9 cellular contexts compared by ENCODE assay signal in genomic region chr1:156120318-156120717, GRCh38. TPM values are rescaled to one million over a fixed set of nuclear protein-coding genes. Genes with fewer than 3 reads are reported as not detected.
A peak's percentile ranks its signal among the peaks of the same experiment; 100 is the strongest.
DNase-seq lines count a peak whose midpoint lies in the region; ATAC-seq, FAIRE-seq and TF ChIP-seq lines count a peak whose summit lies in the region.
"Had no signal": no experiment of that assay in that cellular context is flagged by ENCODE, and none has a peak within 500 bp of the region (broad histone marks: within the 10 kb centered on the region; RNA-seq: fewer than 3 reads in every experiment).

No MANE protein-coding gene starts in this region.

- peak overlapping the region; percentile 85 for H3K4me2 ChIP-seq in fibroblast of lung (ENCODE audit: extremely low read depth, insufficient read depth, low read length)

- H2AFZ ChIP-seq in fibroblast of lung (ENCODE audit: low read length) = no peak overlapping the region

- H3K27ac Mint-ChIP-seq in CD8-positive, alpha-beta memory T cell = peak overlapping the region in 5 of 8 donors; percentile 39 to 85 (median 64)
- H3K27ac Mint-ChIP-seq in T-cell = peak overlapping the region; percentile 39 to 58

- H4K20me1 ChIP-seq in fibroblast of lung (ENCODE audit: control insufficient read depth, extremely low read depth, insufficient read depth, low read length) = peaks cover 3% of the 10 kb centered on the region

- FAIRE-seq in D721Med (lab: Jason Lieb, UNC) = no peak

- no peaks in the 10 kb centered on the region for H3K9me3 ChIP-seq in CD8-positive, alpha-beta memory T cell (ENCODE audit: low read length)
- H3K9me3 ChIP-seq in fibroblast of lung (ENCODE audit: control insufficient read depth, insufficient read depth, low read depth, low read length) = no peaks in the 10 kb centered on the region
- H3K9me3 ChIP-seq in skeletal muscle tissue (ENCODE audit: control insufficient read depth in 3 of 3, low read length in 3 of 3) = no peaks in the 10 kb centered on the region

- peak overlapping the region; percentile 45 for H3K27ac ChIP-seq in CD8-positive, alpha-beta memory T cell (ENCODE audit: low read depth, low read length)
- H3K27ac ChIP-seq in fibroblast of lung (ENCODE audit: insufficient read depth, low read length) (peak overlapping the region; percentile 99), skeletal muscle tissue (ENCODE audit: low read depth, low read length) (peak overlapping the region; percentile 99)

- H3K79me2 ChIP-seq in fibroblast of lung (ENCODE audit: control insufficient read depth, insufficient read depth, low read length) = peaks cover 98% of the 10 kb centered on the region

- ATAC-seq in T-cell (replicated peaks in 1 of 4) (no peak), GM21786 (IDR thresholded peaks at IDR 0.05; ENCODE audit: unreplicated experiment) (no peak), GM19467 (IDR thresholded peaks at IDR 0.05; ENCODE audit: unreplicated experiment) (no peak), HG03378 (IDR thresholded peaks at IDR 0.05; ENCODE audit: unreplicated experiment) (no peak)

- H3K27me3 ChIP-seq in CD8-positive, alpha-beta memory T cell (ENCODE audit: insufficient read depth, low read length, poor library complexity, severe bottlenecking) = no peaks in the 10 kb centered on the region
- H3K27me3 ChIP-seq in fibroblast of lung (ENCODE audit: control insufficient read depth, insufficient read depth, low read length) (no peaks in the 10 kb centered on the region), skeletal muscle tissue (ENCODE audit: control insufficient read depth in 3 of 3, insufficient read depth in 3 of 3, low read length in 3 of 3) (no peaks in the 10 kb centered on the region)

- peak overlapping the region in 4 of 7 donors; percentile 35 to 74 (median 40) for H3K4me3 Mint-ChIP-seq in CD8-positive, alpha-beta memory T cell
- peak overlapping the region in 1 of 3 donors; percentile 22 for H3K4me3 Mint-ChIP-seq in T-cell

- peaks cover 0 to 17% (median 0%) of the 10 kb centered on the region in 3 donors for H3K36me3 Mint-ChIP-seq in CD8-positive, alpha-beta memory T cell
- H3K36me3 Mint-ChIP-seq in T-cell = peaks cover 17% of the 10 kb centered on the region

- CTCF ChIA-PET in CD8-positive, alpha-beta memory T cell (lab: Charles Lee) = interaction anchor here (0.7 to 25.4 kb wide), 3 partner anchors 8 to 105 kb away, joined by 3 to 702 read pairs (median 78); no protein-coding TSS in a partner anchor
- CTCF ChIA-PET in T-cell (lab: Charles Lee) = interaction anchor here in 1 of 2 donors (0.5 kb wide), 1 partner anchor 254 kb away, joined by 4 read pairs; no protein-coding TSS in a partner anchor

- peaks cover 0 to 12% of the 10 kb centered on the region in 2 donors for H3K27me3 Mint-ChIP-seq in CD8-positive, alpha-beta memory T cell
- peaks cover 9 to 13% of the 10 kb centered on the region in 2 donors for H3K27me3 Mint-ChIP-seq in T-cell

- peaks cover 39 to 74% (median 60%) of the 10 kb centered on the region in 3 donors for H3K4me1 Mint-ChIP-seq in CD8-positive, alpha-beta memory T cell
- H3K4me1 Mint-ChIP-seq in T-cell = peaks cover 43 to 68% (median 59%) of the 10 kb centered on the region in 3 donors

- TF ChIP-seq CTCF in fibroblast of lung (conservative IDR thresholded peaks at IDR 0.05 in 1 of 2, IDR thresholded peaks at IDR 0.05 in 1 of 2; ENCODE audit: low read depth in 1 of 2, low read length in 2 of 2) = no peak
- TF ChIP-seq CTCF in D721Med (IDR thresholded peaks at IDR 0.05; ENCODE audit: insufficient read depth, missing control alignments) = no peak

- H3K4me3 ChIP-seq in CD8-positive, alpha-beta memory T cell (ENCODE audit: low read length) = no peak overlapping the region
- H3K4me3 ChIP-seq in fibroblast of lung (replicated peaks in 1 of 4; ENCODE audit: control extremely low read depth in 1 of 4, insufficient read depth in 1 of 4, low read depth in 3 of 4, low read length in 4 of 4) (peak overlapping the region; percentile 18 to 100 (median 44)), skeletal muscle tissue (ENCODE audit: low read length in 3 of 3) (peak overlapping the region; percentile 62 to 72 (median 68))

- no peaks in the 10 kb centered on the region for H3K9me3 Mint-ChIP-seq in CD8-positive, alpha-beta memory T cell
- H3K9me3 Mint-ChIP-seq in T-cell = no peaks in the 10 kb centered on the region

- no peaks in the 10 kb centered on the region for H3K36me3 ChIP-seq in CD8-positive, alpha-beta memory T cell (ENCODE audit: insufficient read depth, low read length)
- H3K36me3 ChIP-seq in fibroblast of lung (ENCODE audit: control insufficient read depth, insufficient read depth, low read length) (peaks cover 8% of the 10 kb centered on the region), skeletal muscle tissue (ENCODE audit: control insufficient read depth in 3 of 3, insufficient read depth in 3 of 3, low read length in 3 of 3) (peaks cover 0 to 7% (median 5%) of the 10 kb centered on the region in 3 donors)

- peaks cover 37% of the 10 kb centered on the region for H3K4me1 ChIP-seq in CD8-positive, alpha-beta memory T cell (ENCODE audit: insufficient read depth, low read length)
- H3K4me1 ChIP-seq in fibroblast of lung (ENCODE audit: control insufficient read depth, extremely low read depth, insufficient read depth, low read length) = peaks cover 31% of the 10 kb centered on the region
- H3K4me1 ChIP-seq in skeletal muscle tissue (ENCODE audit: control insufficient read depth in 3 of 3, insufficient read depth in 3 of 3, low read length in 3 of 3) = peaks cover 76 to 79% (median 79%) of the 10 kb centered on the region in 3 donors

- POLR2A ChIA-PET in CD8-positive, alpha-beta memory T cell (lab: Charles Lee) = interaction anchor here (0.5 kb wide), 1 partner anchor 385 kb away, joined by 6 read pairs; no protein-coding TSS in a partner anchor
- POLR2A ChIA-PET in T-cell (lab: Charles Lee) = interaction anchor here in 1 of 2 donors (0.6 to 0.8 kb wide), 2 partner anchors 13 to 1961 kb away, joined by 3 to 5 read pairs; no protein-coding TSS in a partner anchor

- DNase-seq in CD8-positive, alpha-beta memory T cell = no peak
- no peak for DNase-seq in T-cell
- no peak for DNase-seq in fibroblast of lung (ENCODE audit: low read depth in 2 of 2)
- no peak for DNase-seq in D721Med (ENCODE audit: insufficient read length, low spot score)
- DNase-seq: NCI-H146 had no signal

- H3K9ac ChIP-seq in fibroblast of lung (ENCODE audit: insufficient read depth, low read length) = peak overlapping the region; percentile 52
- H3K9ac ChIP-seq in skeletal muscle tissue (ENCODE audit: low read depth in 1 of 3, low read length in 3 of 3) = peak overlapping the region; percentile 75 to 84 (median 78)

RNA-seq across cellular contexts. Expression of gene LMNA, which starts 5.8 kb away (rescaled TPM):
- 100 to 1,000 TPM; 325 to 335 TPM for total RNA-seq in CD8-positive, alpha-beta memory T cell
- 13.9 TPM for polyA plus RNA-seq in CD8-positive, alpha-beta memory T cell
- total RNA-seq in T-cell (100 to 1,000 TPM in 2 of 5 donors, 10 to 100 TPM in 3; 40.3 to 970 (median 57.3) TPM), fibroblast of lung (780 and 1,150 TPM in 2 replicates), skeletal muscle tissue (399 TPM)
- polyA plus RNA-seq in fibroblast of lung = 613 and 813 TPM in 2 replicates
- polyA plus RNA-seq in fibroblast of lung (2012) = 891 and 1,369 TPM in 2 replicates
- 720 and 826 TPM in 2 replicates for polyA minus RNA-seq in fibroblast of lung (ENCODE audit: low replicate concordance)

RNA-seq across cellular contexts. Expression of gene SEMA4A, which starts 33.1 kb away (rescaled TPM):
- 10 to 100 TPM; 21.6 to 23.0 TPM for total RNA-seq in CD8-positive, alpha-beta memory T cell
- polyA plus RNA-seq in CD8-positive, alpha-beta memory T cell = 10.7 TPM
- total RNA-seq in T-cell (10 to 100 TPM in 1 of 5 donors, 1 to 10 TPM in 4; 1.5 to 12.0 (median 2.2) TPM), fibroblast of lung (0.77 and 0.99 TPM in 2 replicates), skeletal muscle tissue (4.2 TPM)
- polyA plus RNA-seq in fibroblast of lung = 0.24 and 0.27 TPM in 2 replicates
- 0.28 and 0.44 TPM in 2 replicates for polyA plus RNA-seq in fibroblast of lung (2012)
- 0.27 and 1.8 TPM in 2 replicates for polyA minus RNA-seq in fibroblast of lung (ENCODE audit: low replicate concordance)

RNA-seq across cellular contexts. Expression of gene MEX3A, which starts 38.1 kb away (rescaled TPM):
- total RNA-seq in CD8-positive, alpha-beta memory T cell = 1 to 10 TPM in 1 of 2 experiments, under 1 TPM in 1; 0.24 to 1.0 TPM
- not detected for polyA plus RNA-seq in CD8-positive, alpha-beta memory T cell
- under 1 TPM; 0.03 to 0.58 (median 0.20) TPM for total RNA-seq in T-cell
- total RNA-seq in fibroblast of lung = 1.5 and 1.7 TPM in 2 replicates
- polyA plus RNA-seq in fibroblast of lung = 0.96 and 2.1 TPM in 2 replicates
- 0.94 and 2.9 TPM in 2 replicates for polyA plus RNA-seq in fibroblast of lung (2012)
- 2.4 and 3.9 TPM in 2 replicates for polyA minus RNA-seq in fibroblast of lung (ENCODE audit: low replicate concordance)
- 6.8 TPM for total RNA-seq in skeletal muscle tissue

RNA-seq across cellular contexts. Expression of gene RAB25, which starts 59.4 kb away (rescaled TPM):
- not detected for total RNA-seq in CD8-positive, alpha-beta memory T cell
- 0.76 TPM for polyA plus RNA-seq in CD8-positive, alpha-beta memory T cell
- total RNA-seq in T-cell (1 to 10 TPM in 3 of 5 donors, under 1 TPM in 2; 0.26 to 2.3 (median 1.9) TPM), fibroblast of lung (not detected in 2 replicates), skeletal muscle tissue (not detected)
- not detected in 2 replicates for polyA plus RNA-seq in fibroblast of lung
- polyA plus RNA-seq in fibroblast of lung (2012) = not detected in 2 replicates
- polyA minus RNA-seq in fibroblast of lung (ENCODE audit: low replicate concordance) = 1.2 TPM in 1 of 2 replicates, not detected in the other

Comparison
In these comparisons a context has a peak if more than half of its experiments do, and no peak if none do; other contexts are left out.
1. H3K27ac ChIP-seq: peak in every context shown above with its lines; median percentile 99 in fibroblast of lung; 99 in skeletal muscle tissue; 45 in CD8-positive, alpha-beta memory T cell.